20 cellular contexts compared by ENCODE assay signal in the genomic region with DNA sequence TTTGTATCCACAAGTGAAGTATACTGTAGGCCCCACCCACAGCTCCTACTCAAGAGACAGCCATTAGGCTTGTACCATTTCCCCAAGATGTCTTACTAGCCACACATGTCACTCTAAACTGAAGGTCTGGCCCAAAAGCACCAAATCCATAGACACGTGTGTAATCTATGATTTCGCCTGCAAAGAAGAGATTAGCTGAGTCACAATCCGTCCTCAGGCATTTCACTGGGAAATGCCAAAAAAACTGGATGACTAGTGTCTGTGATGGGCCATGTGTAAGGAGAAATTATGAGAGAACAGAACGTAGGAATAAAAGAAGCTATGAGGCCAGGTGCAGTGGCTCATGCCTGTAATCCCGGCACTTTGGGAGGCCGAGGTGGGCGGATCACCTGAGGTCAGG.
"Had no signal": no experiment of that assay in that cellular context is flagged by ENCODE, and none has a peak within 500 bp of the region (broad histone marks: within the 10 kb centered on the region; RNA-seq: fewer than 3 reads in every experiment).

No MANE protein-coding gene starts in this region.

- H3K9me3 ChIP-seq: colonic mucosa, left ventricle myocardium inferior, ovary, right atrium auricular region, sigmoid colon, testis, transverse colon had no signal

- H3K4me1 ChIP-seq: colonic mucosa, left ventricle myocardium inferior, neural progenitor cell, right atrium auricular region, sigmoid colon, testis, transverse colon had no signal

- H3K4me3 ChIP-seq: colonic mucosa, left ventricle myocardium inferior, lung, neural progenitor cell, ovary, right atrium auricular region, sigmoid colon, skin epidermis, testis, transverse colon had no signal

- H3K27me3 ChIP-seq: colonic mucosa, neural progenitor cell, ovary, right atrium auricular region, testis, transverse colon had no signal

- H3K36me3 ChIP-seq: colonic mucosa, left ventricle myocardium inferior, neural progenitor cell, ovary, right atrium auricular region, sigmoid colon, transverse colon had no signal

- DNase-seq: colonic mucosa; effector CD4-positive, alpha-beta T cell; endodermal cell; immature natural killer cell; left ventricle myocardium inferior; mesenchymal stem cell; midbrain; nucleus accumbens; ovary; sigmoid colon; stimulated activated CD4-positive, alpha-beta T cell treated with anti-CD3 and anti-CD28 coated beads, Interleukin-2, amount 100 ng/mL, for 48 hours; testis; transverse colon had no signal

- H3K27ac ChIP-seq: colonic mucosa, left ventricle myocardium inferior, neural progenitor cell, ovary, right atrium auricular region, sigmoid colon, skin epidermis, testis, transverse colon had no signal

- ATAC-seq: esophagus mucosa; natural killer cell treated with Interleukin-12 subunit alpha and Interleukin-12 subunit beta and Interleukin-15 and Interleukin-18, amount 100 ng/mL, for 72 hours; stimulated activated memory B cell treated with anti-CD40 and anti-IgM and Interleukin-4, amounts not matched to agents 10 μg/mL and 1 μg/mL and 100 μg/mL, for 72 hours had no signal
